ENCODE assay signal across 23 cellular contexts in genomic region chr21:45067462-45068285, GRCh38. TPM values are rescaled to one million over a fixed set of nuclear protein-coding genes. Genes with fewer than 3 reads are reported as not detected.
DNase-seq lines count a peak whose midpoint lies in the region; ATAC-seq and TF ChIP-seq lines count a peak whose summit lies in the region.
"Had no signal": no experiment of that assay in that cellular context is flagged by ENCODE, and none has a peak within 500 bp of the region (broad histone marks: within the 10 kb centered on the region; RNA-seq: fewer than 3 reads in every experiment).

No MANE protein-coding gene starts in this region.

- H3K9me3 Mint-ChIP-seq in chondrocyte (ENCODE audit: low read depth), result no peaks in the 10 kb centered on the region
- H3K9me3 Mint-ChIP-seq: activated naive CD4-positive, alpha-beta T cell treated with anti-CD3 and anti-CD28 coated beads for 36 hours; activated T-helper 1 cell treated with anti-CD3 and anti-CD28 coated beads, Interleukin-12 subunit alpha, Interleukin-12 subunit beta, Interleukin-2, Interleukin-4 antibody, amounts not matched to agents 30 ng/mL and 10 ng/mL and 1 ng/mL, durations not matched to agents 14 hours and 24 hours and 36 hours; GM23338; neural crest cell had no signal

- no peak overlapping the region for H3K4me3 Mint-ChIP-seq in chondrocyte (ENCODE audit: unreplicated experiment)
- H3K4me3 Mint-ChIP-seq: activated naive CD4-positive, alpha-beta T cell treated with anti-CD3 and anti-CD28 coated beads for 36 hours; activated T-helper 1 cell treated with anti-CD3 and anti-CD28 coated beads, Interleukin-12 subunit alpha, Interleukin-12 subunit beta, Interleukin-2, Interleukin-4 antibody, amounts not matched to agents 30 ng/mL and 10 ng/mL and 1 ng/mL, durations not matched to agents 14 hours and 24 hours and 36 hours; GM23338; neural crest cell had no signal

- no peak for TF ChIP-seq CTCF in chondrocyte (IDR thresholded peaks at IDR 0.05)

- DNase-seq in NCI-H1105 treated with DMSO at 0.1 percent for 48 hours (lab: John Stamatoyannopoulos, UW), result peak; percentile 29
- no peak for DNase-seq in NCI-H1105 (lab: John Stamatoyannopoulos, UW)
- DNase-seq in DMS79 (lab: John Stamatoyannopoulos, UW), result peak; percentile 19
- peak; percentile 98 for DNase-seq in OCI-M1 (lab: John Stamatoyannopoulos, UW)
- no peak for DNase-seq in chondrocyte (ENCODE audit: low spot score)
- no peak for DNase-seq in COLO829 (ENCODE audit: low spot score)
- no peak for DNase-seq in RPMI8226
- DNase-seq: activated CD4-positive, alpha-beta T cell treated with anti-CD3 and anti-CD28 coated beads, Interleukin-2, amount 50 U/mL, for 48 hours; activated CD4-positive, CD25-positive, alpha-beta regulatory T cell treated with anti-CD3 and anti-CD28 coated beads, Interleukin-2, amount 50 U/mL, for 72 hours; activated naive CD4-positive, alpha-beta T cell treated with anti-CD3 and anti-CD28 coated beads for 36 hours; foreskin melanocyte; heart right ventricle; Karpas-422; left ventricle myocardium superior; ovary; small intestine; stimulated activated naive CD4-positive, alpha-beta T cell; T-helper 1 cell; upper lobe of right lung had no signal

- peak overlapping the region; percentile 1 for H3K27ac Mint-ChIP-seq in chondrocyte (ENCODE audit: unreplicated experiment)
- H3K27ac Mint-ChIP-seq: activated naive CD4-positive, alpha-beta T cell treated with anti-CD3 and anti-CD28 coated beads for 36 hours; activated T-helper 1 cell treated with anti-CD3 and anti-CD28 coated beads, Interleukin-12 subunit alpha, Interleukin-12 subunit beta, Interleukin-2, Interleukin-4 antibody, amounts not matched to agents 30 ng/mL and 10 ng/mL and 1 ng/mL, durations not matched to agents 14 hours and 24 hours and 36 hours; GM23338 had no signal

- ATAC-seq in HG03342 (IDR thresholded peaks at IDR 0.05; ENCODE audit: unreplicated experiment), result no peak
- ATAC-seq: GM23338, heart right ventricle, left ventricle myocardium superior, upper lobe of right lung had no signal

- H3K27me3 Mint-ChIP-seq in chondrocyte (ENCODE audit: low read depth), result no peaks in the 10 kb centered on the region

- H3K4me1 Mint-ChIP-seq in chondrocyte (ENCODE audit: low read depth), result peaks cover 17% of the 10 kb centered on the region

- H3K36me3 Mint-ChIP-seq in chondrocyte (ENCODE audit: low read depth), result no peaks in the 10 kb centered on the region

RNA-seq across cellular contexts. Expression of gene ADARB1, which starts 6.7 kb away (rescaled TPM):
- total RNA-seq in chondrocyte, result 53.8 to 92.8 TPM (median 89.5 TPM) in 3 replicates

Comparison
In these comparisons a context has a peak if more than half of its experiments do, and no peak if none do; other contexts are left out.
1. DNase-seq: peak in NCI-H1105 treated with DMSO at 0.1 percent for 48 hours (single experiment), DMS79 (single experiment) and OCI-M1 (single experiment); none in NCI-H1105 (single experiment), chondrocyte (single experiment), COLO829 (single experiment) and RPMI8226 (single experiment).